1 cellular context compared by ENCODE assay signal in genomic region chr11:98307827-98308491, GRCh38.
TF ChIP-seq lines count a peak whose summit lies in the region.

No MANE protein-coding gene starts in this region.

TF ChIP-seq in K562, 482 proteins besides CTCF, POLR2A, EP300 and RAD21 (continued from another document):
- TF ChIP-seq NR2C2 (CRISPR knock-in tag; IDR thresholded peaks at IDR 0.05) = no peak
- no peak for TF ChIP-seq NR2C2 (tag; IDR thresholded peaks at IDR 0.05)
- TF ChIP-seq E4F1 (CRISPR knock-in tag; IDR thresholded peaks at IDR 0.05; ENCODE audit: borderline replicate concordance) = no peak
- TF ChIP-seq ZNF551 (CRISPR knock-in tag; IDR thresholded peaks at IDR 0.05) = no peak
- TF ChIP-seq HINFP (tag; conservative IDR thresholded peaks at IDR 0.05; ENCODE audit: low read depth) = no peak
- TF ChIP-seq IRF9 (tag; IDR thresholded peaks at IDR 0.05) = no peak
- peak; percentile 76 for TF ChIP-seq NFIC (IDR thresholded peaks at IDR 0.05)
- TF ChIP-seq XRCC3 (IDR thresholded peaks at IDR 0.05) = no peak
- no peak for TF ChIP-seq STAT5B (CRISPR knock-in tag; IDR thresholded peaks at IDR 0.05)
- no peak for TF ChIP-seq SIN3B (IDR thresholded peaks at IDR 0.05; ENCODE audit: low read depth)
- TF ChIP-seq ELF4 (CRISPR knock-in tag; IDR thresholded peaks at IDR 0.05) = no peak
- TF ChIP-seq NCOA4 (IDR thresholded peaks at IDR 0.05; ENCODE audit: partially characterized antibody) = no peak
- peak; percentile 94 for TF ChIP-seq TCF3 (CRISPR knock-in tag; IDR thresholded peaks at IDR 0.05)
- no peak for TF ChIP-seq TARDBP (IDR thresholded peaks at IDR 0.05)
- no peak for TF ChIP-seq HDAC8 (tag; IDR thresholded peaks at IDR 0.05)
- peak; percentile 62 for TF ChIP-seq STAT5A (IDR thresholded peaks at IDR 0.05; ENCODE audit: borderline replicate concordance, low read length)
- TF ChIP-seq ASH1L (IDR thresholded peaks at IDR 0.05; ENCODE audit: borderline replicate concordance, low read depth, partially characterized antibody) = no peak
- no peak for TF ChIP-seq LEF1 (IDR thresholded peaks at IDR 0.05)
- TF ChIP-seq NONO (IDR thresholded peaks at IDR 0.05; ENCODE audit: low read depth in 2 of 2, low read length in 1 of 2) = no peak
- TF ChIP-seq ZBTB12 (CRISPR knock-in tag; IDR thresholded peaks at IDR 0.05) = no peak
- TF ChIP-seq ETV1 (tag; conservative IDR thresholded peaks at IDR 0.05; ENCODE audit: low read depth) = no peak
- no peak for TF ChIP-seq RB1 (IDR thresholded peaks at IDR 0.05; ENCODE audit: low read depth)
- no peak for TF ChIP-seq GATAD2B (IDR thresholded peaks at IDR 0.05; ENCODE audit: borderline replicate concordance)
- TF ChIP-seq ZEB2 (IDR thresholded peaks at IDR 0.05) = no peak
- TF ChIP-seq ZNF79 (CRISPR knock-in tag; IDR thresholded peaks at IDR 0.05; ENCODE audit: low read depth) = no peak
- TF ChIP-seq ZNF232 (CRISPR knock-in tag; IDR thresholded peaks at IDR 0.05) = no peak
- no peak for TF ChIP-seq ZNF699 (CRISPR knock-in tag; IDR thresholded peaks at IDR 0.05; ENCODE audit: insufficient replicate concordance)
- no peak for TF ChIP-seq SMAD1 (IDR thresholded peaks at IDR 0.05; ENCODE audit: low read depth, low read length, partially characterized antibody)
- no peak for TF ChIP-seq SRSF9 (IDR thresholded peaks at IDR 0.05; ENCODE audit: borderline replicate concordance, low read depth, low read length)
- TF ChIP-seq ZNF347 (CRISPR knock-in tag; IDR thresholded peaks at IDR 0.05; ENCODE audit: low read depth) = no peak
- no peak for TF ChIP-seq BACH1 (tag; IDR thresholded peaks at IDR 0.05)
- TF ChIP-seq ZNF57 (CRISPR knock-in tag; IDR thresholded peaks at IDR 0.05) = no peak
- no peak for TF ChIP-seq KAT7 (CRISPR knock-in tag; IDR thresholded peaks at IDR 0.05; ENCODE audit: borderline replicate concordance)
- TF ChIP-seq BCOR (IDR thresholded peaks at IDR 0.05) = no peak
- TF ChIP-seq OTX1 (CRISPR knock-in tag; IDR thresholded peaks at IDR 0.05) = no peak
- TF ChIP-seq DLX4 (CRISPR knock-in tag; IDR thresholded peaks at IDR 0.05) = no peak
- no peak for TF ChIP-seq HDAC6 (IDR thresholded peaks at IDR 0.05; ENCODE audit: low read depth, low read length)
- no peak for TF ChIP-seq RBM39 (optimal IDR thresholded peaks at IDR 0.05; ENCODE audit: low read depth, low read length)
- TF ChIP-seq LARP7 (IDR thresholded peaks at IDR 0.05) = no peak
- TF ChIP-seq CREBBP (IDR thresholded peaks at IDR 0.05; ENCODE audit: low read depth, low read length) = no peak
- no peak for TF ChIP-seq PCBP2 (IDR thresholded peaks at IDR 0.05; ENCODE audit: low read depth, low read length, poor library complexity, severe bottlenecking)
- TF ChIP-seq C11orf30 (IDR thresholded peaks at IDR 0.05; ENCODE audit: low read depth) = no peak
- TF ChIP-seq PML (IDR thresholded peaks at IDR 0.05; ENCODE audit: low read length) = 0 out of 2 replicates have a peak, but pooled peaks have one; percentile 33
